2 cellular contexts compared by ENCODE assay signal in genomic region chr11:129440028-129440630, GRCh38.
A peak's percentile ranks its signal among the peaks of the same experiment; 100 is the strongest.
TF ChIP-seq lines count a peak whose summit lies in the region.

No MANE protein-coding gene starts in this region.

TF ChIP-seq in HEK293, 187 proteins besides CTCF, POLR2A, EP300 and RAD21 (continued from another document and continues in another):
- TF ChIP-seq ZSCAN4 (tag by site-specific recombination; IDR thresholded peaks at IDR 0.05) (no peak), PRDM10 (tag by site-specific recombination; IDR thresholded peaks at IDR 0.05) (no peak; the same call in none of the 2 replicates), ZNF184 (tag by site-specific recombination; IDR thresholded peaks at IDR 0.05) (0 out of 2 replicates have a peak, but pooled peaks have one; percentile 37), ZFP37 (tag by site-specific recombination; IDR thresholded peaks at IDR 0.05) (no peak), OSR2 (tag by site-specific recombination; IDR thresholded peaks at IDR 0.05) (peak; percentile 75), YY1 (tag by site-specific recombination; IDR thresholded peaks at IDR 0.05) (no peak), BCL11A (tag by site-specific recombination; IDR thresholded peaks at IDR 0.05; ENCODE audit: low read depth) (no peak), ZNF37A (tag by site-specific recombination; IDR thresholded peaks at IDR 0.05) (no peak), ZNF16 (tag by site-specific recombination; IDR thresholded peaks at IDR 0.05; ENCODE audit: low read depth) (no peak), ZNF658 (tag by site-specific recombination; IDR thresholded peaks at IDR 0.05) (no peak), ZNF530 (tag by site-specific recombination; IDR thresholded peaks at IDR 0.05; ENCODE audit: low read depth) (no peak), OVOL3 (tag by site-specific recombination; IDR thresholded peaks at IDR 0.05) (peak; percentile 92), ATF2 (tag by site-specific recombination; IDR thresholded peaks at IDR 0.05; ENCODE audit: low read depth) (no peak), ZNF214 (tag by site-specific recombination; IDR thresholded peaks at IDR 0.05; ENCODE audit: borderline replicate concordance) (no peak), KLF7 (tag by site-specific recombination; IDR thresholded peaks at IDR 0.05; ENCODE audit: borderline replicate concordance) (no peak), ZNF174 (tag by site-specific recombination; IDR thresholded peaks at IDR 0.05) (no peak), ZNF48 (tag by site-specific recombination; IDR thresholded peaks at IDR 0.05) (no peak), ZNF26 (tag by site-specific recombination; IDR thresholded peaks at IDR 0.05) (no peak), BCL6B (tag by site-specific recombination; IDR thresholded peaks at IDR 0.05) (no peak), ZNF660 (tag by site-specific recombination; IDR thresholded peaks at IDR 0.05) (no peak), MZF1 (tag by site-specific recombination; IDR thresholded peaks at IDR 0.05; ENCODE audit: borderline replicate concordance) (no peak), FEZF1 (tag by site-specific recombination; IDR thresholded peaks at IDR 0.05) (0 out of 2 replicates have a peak, but pooled peaks have one; percentile 7), MEIS1 (CRISPR knock-in tag; IDR thresholded peaks at IDR 0.05; ENCODE audit: borderline replicate concordance) (no peak), ZSCAN23 (tag by site-specific recombination; IDR thresholded peaks at IDR 0.05) (no peak)

TF ChIP-seq in SK-N-SH, 30 proteins besides CTCF, POLR2A, EP300 and RAD21 (continued from another document):
- TF ChIP-seq GABPA (IDR thresholded peaks at IDR 0.05; ENCODE audit: low read depth), result no peak
- TF ChIP-seq REST (IDR thresholded peaks at IDR 0.05; ENCODE audit: low read depth, low read length), result no peak
